1 cellular context compared by ENCODE assay signal in genomic region chr4:3075652-3075981, GRCh38.
TF ChIP-seq lines count a peak whose summit lies in the region.

No MANE protein-coding gene starts in this region.

TF ChIP-seq in HepG2, 621 proteins besides CTCF, POLR2A, EP300 and RAD21:
- TF ChIP-seq ZNF350 (CRISPR knock-in tag; IDR thresholded peaks at IDR 0.05; ENCODE audit: borderline replicate concordance, low read depth): no peak
- no peak for TF ChIP-seq ZNF564 (CRISPR knock-in tag; IDR thresholded peaks at IDR 0.05)
- TF ChIP-seq TP53 (CRISPR knock-in tag; conservative IDR thresholded peaks at IDR 0.05): no peak
- no peak for TF ChIP-seq FOXM1 (CRISPR knock-in tag; IDR thresholded peaks at IDR 0.05)
- TF ChIP-seq, protein P1, sequence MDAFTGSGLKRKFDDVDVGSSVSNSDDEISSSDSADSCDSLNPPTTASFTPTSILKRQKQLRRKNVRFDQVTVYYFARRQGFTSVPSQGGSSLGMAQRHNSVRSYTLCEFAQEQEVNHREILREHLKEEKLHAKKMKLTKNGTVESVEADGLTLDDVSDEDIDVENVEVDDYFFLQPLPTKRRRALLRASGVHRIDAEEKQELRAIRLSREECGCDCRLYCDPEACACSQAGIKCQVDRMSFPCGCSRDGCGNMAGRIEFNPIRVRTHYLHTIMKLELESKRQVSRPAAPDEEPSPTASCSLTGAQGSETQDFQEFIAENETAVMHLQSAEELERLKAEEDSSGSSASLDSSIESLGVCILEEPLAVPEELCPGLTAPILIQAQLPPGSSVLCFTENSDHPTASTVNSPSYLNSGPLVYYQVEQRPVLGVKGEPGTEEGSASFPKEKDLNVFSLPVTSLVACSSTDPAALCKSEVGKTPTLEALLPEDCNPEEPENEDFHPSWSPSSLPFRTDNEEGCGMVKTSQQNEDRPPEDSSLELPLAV (CRISPR knock-in tag; conservative IDR thresholded peaks at IDR 0.05; ENCODE audit: low read depth): no peak
- no peak for TF ChIP-seq GABPA (IDR thresholded peaks at IDR 0.05; ENCODE audit: low read depth, low read length)
- no peak for TF ChIP-seq GABPA (CRISPR knock-in tag; IDR thresholded peaks at IDR 0.05; ENCODE audit: low read depth)
- no peak for TF ChIP-seq SP2 (CRISPR knock-in tag; IDR thresholded peaks at IDR 0.05)
- no peak for TF ChIP-seq MIXL1 (CRISPR knock-in tag; IDR thresholded peaks at IDR 0.05)
- TF ChIP-seq, protein P2, sequence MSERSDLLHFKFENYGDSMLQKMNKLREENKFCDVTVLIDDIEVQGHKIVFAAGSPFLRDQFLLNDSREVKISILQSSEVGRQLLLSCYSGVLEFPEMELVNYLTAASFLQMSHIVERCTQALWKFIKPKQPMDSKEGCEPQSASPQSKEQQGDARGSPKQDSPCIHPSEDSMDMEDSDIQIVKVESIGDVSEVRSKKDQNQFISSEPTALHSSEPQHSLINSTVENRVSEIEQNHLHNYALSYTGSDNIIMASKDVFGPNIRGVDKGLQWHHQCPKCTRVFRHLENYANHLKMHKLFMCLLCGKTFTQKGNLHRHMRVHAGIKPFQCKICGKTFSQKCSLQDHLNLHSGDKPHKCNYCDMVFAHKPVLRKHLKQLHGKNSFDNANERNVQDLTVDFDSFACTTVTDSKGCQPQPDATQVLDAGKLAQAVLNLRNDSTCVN (CRISPR knock-in tag; IDR thresholded peaks at IDR 0.05; ENCODE audit: borderline replicate concordance): no peak
- TF ChIP-seq BRD4 (CRISPR knock-in tag; IDR thresholded peaks at IDR 0.05): no peak
- TF ChIP-seq ZNF343 (CRISPR knock-in tag; IDR thresholded peaks at IDR 0.05): no peak
- TF ChIP-seq, protein P3, sequence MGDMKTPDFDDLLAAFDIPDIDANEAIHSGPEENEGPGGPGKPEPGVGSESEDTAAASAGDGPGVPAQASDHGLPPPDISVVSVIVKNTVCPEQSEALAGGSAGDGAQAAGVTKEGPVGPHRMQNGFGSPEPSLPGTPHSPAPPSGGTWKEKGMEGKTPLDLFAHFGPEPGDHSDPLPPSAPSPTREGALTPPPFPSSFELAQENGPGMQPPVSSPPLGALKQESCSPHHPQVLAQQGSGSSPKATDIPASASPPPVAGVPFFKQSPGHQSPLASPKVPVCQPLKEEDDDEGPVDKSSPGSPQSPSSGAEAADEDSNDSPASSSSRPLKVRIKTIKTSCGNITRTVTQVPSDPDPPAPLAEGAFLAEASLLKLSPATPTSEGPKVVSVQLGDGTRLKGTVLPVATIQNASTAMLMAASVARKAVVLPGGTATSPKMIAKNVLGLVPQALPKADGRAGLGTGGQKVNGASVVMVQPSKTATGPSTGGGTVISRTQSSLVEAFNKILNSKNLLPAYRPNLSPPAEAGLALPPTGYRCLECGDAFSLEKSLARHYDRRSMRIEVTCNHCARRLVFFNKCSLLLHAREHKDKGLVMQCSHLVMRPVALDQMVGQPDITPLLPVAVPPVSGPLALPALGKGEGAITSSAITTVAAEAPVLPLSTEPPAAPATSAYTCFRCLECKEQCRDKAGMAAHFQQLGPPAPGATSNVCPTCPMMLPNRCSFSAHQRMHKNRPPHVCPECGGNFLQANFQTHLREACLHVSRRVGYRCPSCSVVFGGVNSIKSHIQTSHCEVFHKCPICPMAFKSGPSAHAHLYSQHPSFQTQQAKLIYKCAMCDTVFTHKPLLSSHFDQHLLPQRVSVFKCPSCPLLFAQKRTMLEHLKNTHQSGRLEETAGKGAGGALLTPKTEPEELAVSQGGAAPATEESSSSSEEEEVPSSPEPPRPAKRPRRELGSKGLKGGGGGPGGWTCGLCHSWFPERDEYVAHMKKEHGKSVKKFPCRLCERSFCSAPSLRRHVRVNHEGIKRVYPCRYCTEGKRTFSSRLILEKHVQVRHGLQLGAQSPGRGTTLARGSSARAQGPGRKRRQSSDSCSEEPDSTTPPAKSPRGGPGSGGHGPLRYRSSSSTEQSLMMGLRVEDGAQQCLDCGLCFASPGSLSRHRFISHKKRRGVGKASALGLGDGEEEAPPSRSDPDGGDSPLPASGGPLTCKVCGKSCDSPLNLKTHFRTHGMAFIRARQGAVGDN (CRISPR knock-in tag; IDR thresholded peaks at IDR 0.05): no peak
- TF ChIP-seq ZNF724P (CRISPR knock-in tag; IDR thresholded peaks at IDR 0.05; ENCODE audit: borderline replicate concordance): no peak
- TF ChIP-seq ZNF720 (CRISPR knock-in tag; IDR thresholded peaks at IDR 0.05): no peak
- TF ChIP-seq ZNF704 (CRISPR knock-in tag; IDR thresholded peaks at IDR 0.05; ENCODE audit: borderline replicate concordance): no peak
- no peak for TF ChIP-seq HOXA9 (CRISPR knock-in tag; IDR thresholded peaks at IDR 0.05; ENCODE audit: borderline replicate concordance)
